15 cellular contexts compared by ENCODE assay signal in genomic region chr16:10609410-10609774, GRCh38. TPM values are rescaled to one million over a fixed set of nuclear protein-coding genes. Genes with fewer than 3 reads are reported as not detected.
A peak's percentile ranks its signal among the peaks of the same experiment; 100 is the strongest.
DNase-seq lines count a peak whose midpoint lies in the region; ATAC-seq and TF ChIP-seq lines count a peak whose summit lies in the region.
"Had no signal": no experiment of that assay in that cellular context is flagged by ENCODE, and none has a peak within 500 bp of the region (broad histone marks: within the 10 kb centered on the region; RNA-seq: fewer than 3 reads in every experiment).

No MANE protein-coding gene starts in this region.

- H3K9ac ChIP-seq in IMR-90 (ENCODE audit: low read depth, low read length), result no peak overlapping the region
- H3K9ac ChIP-seq: BLaER1 had no signal

- no peaks in the 10 kb centered on the region for H3K79me1 ChIP-seq in IMR-90 (ENCODE audit: low read depth in 1 of 2, low read length in 2 of 2)

- H2AFZ ChIP-seq in IMR-90 (replicated peaks; ENCODE audit: low read length, poor library complexity), result peak overlapping the region; percentile 74

- no peak overlapping the region for H3K27ac Mint-ChIP-seq in activated T-helper 2 cell treated with anti-CD3 and anti-CD28 coated beads, Interferon-gamma antibody, Interleukin-2, Interleukin-4, amounts not matched to agents 10 μg/mL and 5 μg/mL and 100 μg/mL, durations not matched to agents 14 hours and 24 hours and 36 hours
- H3K27ac Mint-ChIP-seq: activated T-cell treated with anti-CD3 and anti-CD28 coated beads, Interleukin-2, amount 50 U/mL, for 24 hours had no signal

- no peak for TF ChIP-seq POLR2A in IMR-90 (IDR thresholded peaks at IDR 0.05; ENCODE audit: low read depth, low read length)

- no peaks in the 10 kb centered on the region for H4K20me1 ChIP-seq in IMR-90 (ENCODE audit: insufficient read depth, low read length)
- H4K20me1 ChIP-seq: BLaER1 had no signal

- DNase-seq in AG04449 (ENCODE audit: low read depth, low spot score) (peak; percentile 47), IMR-90 (peak; percentile 89), fibroblast of gingiva (ENCODE audit: low read depth) (peak; percentile 55), mucosa of descending colon (no peak)
- DNase-seq in activated T-helper 2 cell treated with anti-CD3 and anti-CD28 coated beads, Interferon-gamma antibody, Interleukin-2, Interleukin-4, amounts not matched to agents 10 μg/mL and 5 μg/mL and 100 μg/mL, durations not matched to agents 14 hours and 24 hours and 36 hours (ENCODE audit: low spot score), result no peak
- DNase-seq in activated CD8-positive, alpha-beta memory T cell treated with anti-CD3 and anti-CD28 coated beads, Interleukin-2, amount 50 U/mL, for 48 hours, result no peak
- DNase-seq: activated T-cell treated with anti-CD3 and anti-CD28 coated beads, Interleukin-2, amount 50 U/mL, for 24 hours; central memory CD4-positive, alpha-beta T cell; NCI-H524 treated with DMSO at 0.1 percent for 48 hours; SHP77 treated with DMSO at 0.1 percent for 48 hours; WERI-Rb-1 had no signal

- dilution Hi-C loops in IMR-90 (cut with HindIII; ENCODE audit: low sequenced_read_pairs, unreplicated experiment), result no loop called here

- H2AK9ac ChIP-seq in IMR-90 (replicated peaks; ENCODE audit: low read depth, low read length, poor library complexity), result no peak overlapping the region

- H2BK15ac ChIP-seq in IMR-90 (ENCODE audit: low read depth, low read length), result no peak overlapping the region

- no TSS peak for BruUV-seq in IMR-90 (replicated peaks; lab: Mats Ljungman, UMichigan)

- H3K36me3 Mint-ChIP-seq in activated T-helper 2 cell treated with anti-CD3 and anti-CD28 coated beads, Interferon-gamma antibody, Interleukin-2, Interleukin-4, amounts not matched to agents 10 μg/mL and 5 μg/mL and 100 μg/mL, durations not matched to agents 14 hours and 24 hours and 36 hours (ENCODE audit: low read depth), result no peaks in the 10 kb centered on the region

- H2BK120ac ChIP-seq in IMR-90 (ENCODE audit: low read depth, low read length), result peak overlapping the region; percentile 68

- WGBS in IMR-90 (ENCODE audit: extremely low coverage in 2 of 2, insufficient read length in 1 of 2), 2 experiments, result no CpG with 5 or more reads among the region's 7 CpGs

- H2AK5ac ChIP-seq in IMR-90 (ENCODE audit: low read depth, low read length), result no peak overlapping the region

- peak overlapping the region; percentile 62 for H3K4ac ChIP-seq in IMR-90 (ENCODE audit: low read depth, low read length)

- TF ChIP-seq CTCF in AG04449 (IDR thresholded peaks at IDR 0.05; ENCODE audit: insufficient read depth, low read length, missing control alignments), result peak; percentile 2
- no peak for TF ChIP-seq CTCF in IMR-90 (conservative IDR thresholded peaks at IDR 0.05; ENCODE audit: low read depth, low read length)
- no peak for TF ChIP-seq CTCF in mucosa of descending colon (IDR thresholded peaks at IDR 0.05)

- peak overlapping the region; percentile 62 for H3K4me2 ChIP-seq in IMR-90 (ENCODE audit: low read depth, low read length)
- H3K4me2 ChIP-seq: BLaER1 had no signal

- H3K23ac ChIP-seq in IMR-90 (ENCODE audit: low read depth, low read length), result no peak overlapping the region

- no peak for TF ChIP-seq RAD21 in IMR-90 (IDR thresholded peaks at IDR 0.05; ENCODE audit: low read length)

- no peak overlapping the region for H3K4me3 ChIP-seq in AG04449 (ENCODE audit: low read depth, low read length)
- no peak overlapping the region for H3K4me3 ChIP-seq in IMR-90 (ENCODE audit: insufficient read depth, low read depth, low read length)
- no peak overlapping the region for H3K4me3 ChIP-seq in mucosa of descending colon
- H3K4me3 ChIP-seq: BLaER1, suprapubic skin had no signal

- no peaks in the 10 kb centered on the region for H3K36me3 ChIP-seq in IMR-90 (ENCODE audit: control insufficient read depth, insufficient read depth, low read length)
- no peaks in the 10 kb centered on the region for H3K36me3 ChIP-seq in mucosa of descending colon (ENCODE audit: low read depth)
- H3K36me3 ChIP-seq: BLaER1, suprapubic skin, WERI-Rb-1 had no signal

- H4K5ac ChIP-seq in IMR-90 (ENCODE audit: low read depth, low read length), result peak overlapping the region; percentile 48; the same call in 1 of the 2 replicates

- ATAC-seq in IMR-90 (ENCODE audit: low read depth) (peak; percentile 98), mucosa of descending colon (peak; percentile 23), HG03342 (IDR thresholded peaks at IDR 0.05; ENCODE audit: unreplicated experiment) (no peak), HG03469 (IDR thresholded peaks at IDR 0.05; ENCODE audit: unreplicated experiment) (no peak)

- H3K9me1 ChIP-seq in IMR-90 (ENCODE audit: insufficient read depth, low read length), result no peaks in the 10 kb centered on the region

- peak overlapping the region; percentile 57 for H2BK5ac ChIP-seq in IMR-90 (ENCODE audit: low read depth, low read length, poor library complexity, severe bottlenecking)

- H3K4me1 ChIP-seq in IMR-90 (ENCODE audit: control insufficient read depth, insufficient read depth, low read length), result peaks cover 7% of the 10 kb centered on the region
- peaks cover 5% of the 10 kb centered on the region for H3K4me1 ChIP-seq in mucosa of descending colon (ENCODE audit: low read depth)

- H2BK20ac ChIP-seq in IMR-90 (ENCODE audit: low read depth, low read length), result peak overlapping the region; percentile 79; the same call in 1 of the 2 replicates

- no peaks in the 10 kb centered on the region for H3K9me3 Mint-ChIP-seq in activated T-helper 2 cell treated with anti-CD3 and anti-CD28 coated beads, Interferon-gamma antibody, Interleukin-2, Interleukin-4, amounts not matched to agents 10 μg/mL and 5 μg/mL and 100 μg/mL, durations not matched to agents 14 hours and 24 hours and 36 hours
- H3K9me3 Mint-ChIP-seq: activated T-cell treated with anti-CD3 and anti-CD28 coated beads, Interleukin-2, amount 50 U/mL, for 24 hours had no signal

- H3K9me3 ChIP-seq in IMR-90 (ENCODE audit: control insufficient read depth, insufficient read depth, low read length), result no peaks in the 10 kb centered on the region
- no peaks in the 10 kb centered on the region for H3K9me3 ChIP-seq in mucosa of descending colon
- H3K9me3 ChIP-seq: BLaER1, suprapubic skin had no signal

- no peak overlapping the region for H3K56ac ChIP-seq in IMR-90 (ENCODE audit: extremely low read depth, insufficient read depth, low read length)

- in situ Hi-C loops in IMR-90 (cut with MboI; ENCODE audit: low sequenced_read_pairs), result no loop called here

- CTCF ChIA-PET in AG04449 (lab: Yijun Ruan, JAX), result interaction anchor here (0.8 to 2.0 kb wide), 4 partner anchors 10 to 309 kb away, joined by 3 to 10 read pairs (median 4); partner anchors contain the start of gene EMP2
- CTCF ChIA-PET in IMR-90 (lab: Yijun Ruan, JAX), result interaction anchor here (0.6 kb wide), 1 partner anchor 13 kb away, joined by 7 read pairs; no protein-coding TSS in a partner anchor

- H3K4me1 Mint-ChIP-seq in activated T-helper 2 cell treated with anti-CD3 and anti-CD28 coated beads, Interferon-gamma antibody, Interleukin-2, Interleukin-4, amounts not matched to agents 10 μg/mL and 5 μg/mL and 100 μg/mL, durations not matched to agents 14 hours and 24 hours and 36 hours (ENCODE audit: low read depth), result no peaks in the 10 kb centered on the region

- POLR2A ChIA-PET in AG04449 (lab: Yijun Ruan, JAX), result interaction anchor here (1.3 kb wide), 1 partner anchor 9 kb away, joined by 4 read pairs; no protein-coding TSS in a partner anchor
- POLR2A ChIA-PET in IMR-90 (lab: Charles Lee; ENCODE audit: unreplicated experiment), result interaction anchor here (0.5 to 1.1 kb wide), 2 partner anchors 29 to 52 kb away, joined by 3 to 4 read pairs; partner anchors contain the start of gene EMP2

- peak overlapping the region in 1 of 2 experiments; percentile 77; a peak in 2 of 4 replicates for H4K8ac ChIP-seq in IMR-90 (ENCODE audit: low read depth in 2 of 2, low read length in 2 of 2)

- peaks cover 1% of the 10 kb centered on the region for H3K27me3 Mint-ChIP-seq in activated T-helper 2 cell treated with anti-CD3 and anti-CD28 coated beads, Interferon-gamma antibody, Interleukin-2, Interleukin-4, amounts not matched to agents 10 μg/mL and 5 μg/mL and 100 μg/mL, durations not matched to agents 14 hours and 24 hours and 36 hours (ENCODE audit: low read depth)

- H3K27me3 ChIP-seq in IMR-90 (ENCODE audit: control insufficient read depth, insufficient read depth, low read length), result no peaks in the 10 kb centered on the region; the same call in 1 of the 2 replicates
- H3K27me3 ChIP-seq: BLaER1, suprapubic skin had no signal

- peak overlapping the region; percentile 54; the same call in 1 of the 2 replicates for H4K91ac ChIP-seq in IMR-90 (ENCODE audit: insufficient read depth, low read depth, low read length)

- intact Hi-C loops in IMR-90 (cut with micrococcal nuclease) (no loop called here), mucosa of descending colon (cut with DNase I, micrococcal nuclease) (no loop called here)
- intact Hi-C loops in activated T-helper 2 cell treated with anti-CD3 and anti-CD28 coated beads, Interferon-gamma antibody, Interleukin-2, Interleukin-4, amounts not matched to agents 10 μg/mL and 5 μg/mL and 100 μg/mL, durations not matched to agents 14 hours and 24 hours and 36 hours (cut with micrococcal nuclease), result no loop called here

- H3K4me3 Mint-ChIP-seq in activated T-helper 2 cell treated with anti-CD3 and anti-CD28 coated beads, Interferon-gamma antibody, Interleukin-2, Interleukin-4, amounts not matched to agents 10 μg/mL and 5 μg/mL and 100 μg/mL, durations not matched to agents 14 hours and 24 hours and 36 hours (ENCODE audit: low read depth), result no peak overlapping the region
- H3K4me3 Mint-ChIP-seq: activated T-cell treated with anti-CD3 and anti-CD28 coated beads, Interleukin-2, amount 50 U/mL, for 24 hours had no signal

- H3K14ac ChIP-seq in IMR-90 (replicated peaks; ENCODE audit: low read depth, low read length), result no peak overlapping the region

- peak overlapping the region; percentile 71 for H3K27ac ChIP-seq in IMR-90 (ENCODE audit: insufficient read depth, low read length)
- H3K27ac ChIP-seq: BLaER1, suprapubic skin, WERI-Rb-1 had no signal

- peak overlapping the region; percentile 80 for H3K18ac ChIP-seq in IMR-90 (ENCODE audit: low read depth, low read length)

TF ChIP-seq in IMR-90, 13 proteins besides CTCF, POLR2A, EP300 and RAD21 (continues in another document):
- no peak for TF ChIP-seq MXI1 (IDR thresholded peaks at IDR 0.05; ENCODE audit: borderline replicate concordance, low read depth, low read length)
- no peak for TF ChIP-seq RFX5 (IDR thresholded peaks at IDR 0.05; ENCODE audit: low read depth, low read length)
- TF ChIP-seq BHLHE40 (IDR thresholded peaks at IDR 0.05; ENCODE audit: low read depth, low read length), result peak; percentile 78
- TF ChIP-seq RCOR1 (IDR thresholded peaks at IDR 0.05; ENCODE audit: insufficient replicate concordance, low read length), result no peak

RNA-seq across cellular contexts. Expression of gene EMP2, which starts 29.0 kb away (rescaled TPM):
- total RNA-seq in IMR-90 (2012; rRNA removed) (17.8 and 18.3 TPM in 2 replicates), mucosa of descending colon (10 to 100 TPM; 73.0 to 92.9 (median 84.3) TPM)
- 13.8 and 16.3 TPM in 2 replicates for polyA plus RNA-seq in IMR-90 (2012; rRNA removed)
- polyA plus RNA-seq in IMR-90 (2012; cell fraction: cytosol; rRNA removed), result 7.1 and 7.3 TPM in 2 replicates
- 4.1 and 6.2 TPM in 2 replicates for polyA plus RNA-seq in IMR-90 (2012; cell fraction: nucleus; rRNA removed; ENCODE audit: low replicate concordance)
- 0.09 TPM in 1 of 2 replicates, not detected in the other for total RNA-seq in activated T-helper 2 cell treated with anti-CD3 and anti-CD28 coated beads, Interferon-gamma antibody, Interleukin-2, Interleukin-4, amounts not matched to agents 10 μg/mL and 5 μg/mL and 100 μg/mL, durations not matched to agents 14 hours and 24 hours and 36 hours

Comparison
In these comparisons a context has a peak if more than half of its experiments do, and no peak if none do; other contexts are left out.
1. DNase-seq: peak in AG04449 (single experiment), IMR-90 (single experiment) and fibroblast of gingiva (single experiment); none in mucosa of descending colon (0 of 3), activated T-helper 2 cell treated with anti-CD3 and anti-CD28 coated beads, Interferon-gamma antibody, Interleukin-2, Interleukin-4, amounts not matched to agents 10 μg/mL and 5 μg/mL and 100 μg/mL, durations not matched to agents 14 hours and 24 hours and 36 hours (single experiment) and activated CD8-positive, alpha-beta memory T cell treated with anti-CD3 and anti-CD28 coated beads, Interleukin-2, amount 50 U/mL, for 48 hours (single experiment).
2. ATAC-seq: peak in IMR-90 (single experiment) and mucosa of descending colon (single experiment); none in HG03342 (single experiment) and HG03469 (single experiment).
3. RNA of gene EMP2, which starts 29.0 kb away (total RNA-seq): 73.0 to 92.9 TPM in mucosa of descending colon and 17.8 to 18.3 TPM in IMR-90; 0.09 TPM in activated T-helper 2 cell treated with anti-CD3 and anti-CD28 coated beads, Interferon-gamma antibody, Interleukin-2, Interleukin-4, amounts not matched to agents 10 μg/mL and 5 μg/mL and 100 μg/mL, durations not matched to agents 14 hours and 24 hours and 36 hours; every median in the first group is over 10 times any median in the second.